9 cellular contexts compared by ENCODE assay signal in the genomic region with DNA sequence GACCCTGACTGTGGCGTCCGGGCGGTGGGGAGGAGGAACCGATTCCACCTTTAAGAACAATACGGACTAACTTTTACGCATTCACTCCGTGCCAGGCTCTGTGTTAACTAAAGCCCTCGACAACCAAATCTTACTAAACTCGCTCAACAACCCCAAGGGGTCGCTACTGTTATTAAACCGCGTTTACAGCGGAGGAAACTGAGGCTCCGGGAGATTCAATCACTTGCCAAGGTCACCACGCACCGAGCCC. TPM values are rescaled to one million over a fixed set of nuclear protein-coding genes. Genes with fewer than 3 reads are reported as not detected.
A peak's percentile ranks its signal among the peaks of the same experiment; 100 is the strongest.
DNase-seq lines count a peak whose midpoint lies in the region; TF ChIP-seq lines count a peak whose summit lies in the region.
"Had no signal": no experiment of that assay in that cellular context is flagged by ENCODE, and none has a peak within 500 bp of the region (broad histone marks: within the 10 kb centered on the region; RNA-seq: fewer than 3 reads in every experiment).

No MANE protein-coding gene starts in this region.

- H3K27ac ChIP-seq in brain microvascular endothelial cell (no peak overlapping the region), mucosa of rectum (ENCODE audit: low read depth in 2 of 2, low read length in 2 of 2) (no peak overlapping the region)

- H3K27ac Mint-ChIP-seq in IgD-negative memory B cell = peak overlapping the region; percentile 95 to 97 (median 96)

- no peak for DNase-seq in BE2C
- DNase-seq in brain microvascular endothelial cell = no peak
- DNase-seq in EL = no peak
- DNase-seq in dedifferentiated amniotic fluid mesenchymal stem cell (ENCODE audit: extremely low spot score) = no peak
- DNase-seq in activated gamma-delta T cell (lab: John Stamatoyannopoulos, UW) = no peak
- no peak for DNase-seq in amniotic stem cell (lab: John Stamatoyannopoulos, UW)

- H3K36me3 ChIP-seq in BE2C (peaks cover 11% of the 10 kb centered on the region), brain microvascular endothelial cell (replicated peaks) (peaks cover 8% of the 10 kb centered on the region), mucosa of rectum (ENCODE audit: control insufficient read depth in 2 of 2, insufficient read depth in 2 of 2, low read length in 2 of 2) (peaks cover 6 to 8% of the 10 kb centered on the region in 2 donors)

- no peaks in the 10 kb centered on the region for H3K36me3 Mint-ChIP-seq in IgD-negative memory B cell

- peaks cover 8 to 16% (median 15%) of the 10 kb centered on the region in 3 donors for H3K4me1 Mint-ChIP-seq in IgD-negative memory B cell

- H3K4me3 ChIP-seq in BE2C (ENCODE audit: low read depth, low read length) = peak overlapping the region; percentile 46
- peak overlapping the region; percentile 42 for H3K4me3 ChIP-seq in brain microvascular endothelial cell (ENCODE audit: low read depth, low read length)
- H3K4me3 ChIP-seq in mucosa of rectum (ENCODE audit: low read length in 2 of 2) = peak overlapping the region; percentile 41 to 61

- TF ChIP-seq CTCF in BE2C (IDR thresholded peaks at IDR 0.05; ENCODE audit: low read depth, low read length) (peak; percentile 26; the same call in 1 of the 2 replicates), brain microvascular endothelial cell (IDR thresholded peaks at IDR 0.05; ENCODE audit: low read depth, low read length, missing control alignments) (peak; percentile 35)

- in situ Hi-C loops in brain microvascular endothelial cell (cut with HindIII; ENCODE audit: low pct_ligation_motif_present, low sequenced_read_pairs) = no loop called here

- H3K4me1 ChIP-seq in BE2C (no peaks in the 10 kb centered on the region), mucosa of rectum (ENCODE audit: control insufficient read depth in 2 of 2, insufficient read depth in 2 of 2, low read length in 2 of 2) (peaks cover 5 to 7% of the 10 kb centered on the region in 2 donors)

- peak overlapping the region; percentile 0 to 43 for H3K9ac ChIP-seq in mucosa of rectum (ENCODE audit: low read depth in 1 of 2, low read length in 2 of 2)

- H3K4me3 Mint-ChIP-seq in IgD-negative memory B cell = peak overlapping the region; percentile 86 to 93 (median 92)

- no peaks in the 10 kb centered on the region for H3K27me3 Mint-ChIP-seq in IgD-negative memory B cell

- H3K9me3 Mint-ChIP-seq in IgD-negative memory B cell = peaks cover 0 to 3% (median 1%) of the 10 kb centered on the region in 3 donors

- H3K9me3 ChIP-seq in BE2C (peaks cover 6% of the 10 kb centered on the region), mucosa of rectum (ENCODE audit: control insufficient read depth in 2 of 2, low read length in 2 of 2) (peaks cover 0 to 4% of the 10 kb centered on the region in 2 donors)

- no peaks in the 10 kb centered on the region for H3K27me3 ChIP-seq in BE2C
- no peaks in the 10 kb centered on the region for H3K27me3 ChIP-seq in brain microvascular endothelial cell (replicated peaks)
- H3K27me3 ChIP-seq in mucosa of rectum (ENCODE audit: control insufficient read depth in 2 of 2, insufficient read depth in 2 of 2, low read length in 2 of 2) = no peaks in the 10 kb centered on the region

RNA-seq across cellular contexts. Expression of a gene that starts 1.2 kb away (rescaled TPM):
- 76.0 TPM for polyA plus RNA-seq in BE2C (2012; ENCODE audit: insufficient read depth, insufficient read length, low read depth)
- polyA plus RNA-seq in IgD-negative memory B cell = 2.8 TPM

RNA-seq across cellular contexts. Expression of a gene that starts 3.8 kb away (rescaled TPM):
- polyA plus RNA-seq in BE2C (2012; ENCODE audit: insufficient read depth, insufficient read length, low read depth) = not detected
- not detected for polyA plus RNA-seq in IgD-negative memory B cell
- polyA plus RNA-seq: liver had no signal

RNA-seq across cellular contexts. Expression of a gene that starts 16.8 kb away (rescaled TPM):
- polyA plus RNA-seq in BE2C (2012; ENCODE audit: insufficient read depth, insufficient read length, low read depth) = 10.5 TPM
- polyA plus RNA-seq in IgD-negative memory B cell = 0.16 TPM

RNA-seq across cellular contexts. Expression of a gene that starts 27.5 kb away (rescaled TPM):
- polyA plus RNA-seq in BE2C (2012; ENCODE audit: insufficient read depth, insufficient read length, low read depth) = 1.4 TPM
- not detected for polyA plus RNA-seq in IgD-negative memory B cell

RNA-seq across cellular contexts. Expression of a gene that starts 28.2 kb away (rescaled TPM):
- 27.4 TPM for polyA plus RNA-seq in BE2C (2012; ENCODE audit: insufficient read depth, insufficient read length, low read depth)
- 1.4 TPM for polyA plus RNA-seq in IgD-negative memory B cell
